ENCODE assay signal across 16 cellular contexts in the genomic region with DNA sequence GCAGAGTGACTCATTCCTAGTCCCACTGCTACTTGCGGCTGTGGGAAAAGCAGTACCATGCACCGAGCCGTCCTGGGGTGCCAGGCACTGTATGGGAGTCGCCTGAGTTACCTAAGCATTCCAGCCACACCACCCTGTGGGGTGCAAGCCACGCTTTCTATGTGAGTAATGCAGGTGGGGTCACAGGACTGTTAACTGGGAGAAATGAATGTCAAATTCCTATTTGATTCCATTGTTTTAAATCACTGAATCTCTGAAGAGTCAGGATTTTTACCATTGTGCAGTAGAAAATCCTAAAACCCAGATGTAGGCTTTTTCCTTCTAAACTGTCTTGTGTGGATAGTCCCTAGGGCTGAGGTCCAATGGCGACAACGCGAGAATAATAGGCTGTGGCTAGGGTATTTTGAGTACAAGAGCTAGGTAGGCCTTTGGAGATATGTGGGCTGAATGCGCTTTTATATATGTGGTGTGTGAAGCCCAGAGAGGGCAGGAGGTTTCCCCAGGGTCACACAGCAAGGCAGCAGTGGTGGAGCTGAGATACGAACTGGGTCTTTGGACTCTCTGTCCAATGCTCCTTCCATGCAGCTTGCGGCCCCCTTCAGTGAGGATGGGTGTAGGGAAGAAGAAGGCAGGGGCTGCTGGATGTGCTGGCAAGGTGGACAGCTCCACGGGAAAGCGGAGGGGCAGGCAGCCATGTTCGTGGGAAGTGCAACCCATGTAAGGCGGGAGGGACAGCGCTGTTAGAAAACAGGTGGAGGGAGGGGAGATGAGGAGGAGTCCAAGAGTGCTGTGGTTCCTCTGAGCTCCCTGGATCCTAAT.
A peak's percentile ranks its signal among the peaks of the same experiment; 100 is the strongest.
DNase-seq lines count a peak whose midpoint lies in the region; ATAC-seq and TF ChIP-seq lines count a peak whose summit lies in the region.
"Had no signal": no experiment of that assay in that cellular context is flagged by ENCODE, and none has a peak within 500 bp of the region (broad histone marks: within the 10 kb centered on the region; RNA-seq: fewer than 3 reads in every experiment).

No MANE protein-coding gene starts in this region.

- POLR2A ChIA-PET in PC-9 (lab: Charles Lee; ENCODE audit: unreplicated experiment) = no interaction called here
- POLR2A ChIA-PET in activated CD8-positive, alpha-beta T cell treated with anti-CD3 and anti-CD28 coated beads for 36 hours (lab: Charles Lee) = no interaction called here

- H3K4me1 Mint-ChIP-seq in Calu3 (ENCODE audit: low read depth, unreplicated experiment) (peaks cover 23% of the 10 kb centered on the region), nephron (peaks cover 47% of the 10 kb centered on the region)
- no peaks in the 10 kb centered on the region for H3K4me1 Mint-ChIP-seq in activated CD8-positive, alpha-beta T cell treated with anti-CD3 and anti-CD28 coated beads for 36 hours (ENCODE audit: low read depth)
- H3K4me1 Mint-ChIP-seq: activated naive CD8-positive, alpha-beta T cell treated with anti-CD3 and anti-CD28 coated beads, Interleukin-2, amount 10 ng/mL, durations not matched to agents 7 days and 5 days; stimulated activated naive B cell treated with anti-CD40 and anti-IgM and Interleukin-4, amounts not matched to agents 10 μg/mL and 1 μg/mL and 100 μg/mL, for 72 hours had no signal

- no peak overlapping the region for H2AFZ ChIP-seq in PC-9

- ATAC-seq in HG03280 (IDR thresholded peaks at IDR 0.05; ENCODE audit: unreplicated experiment) = no peak
- ATAC-seq in activated CD8-positive, alpha-beta T cell treated with anti-CD3 and anti-CD28 coated beads for 36 hours = no peak
- ATAC-seq: stimulated activated naive B cell treated with anti-CD40 and anti-IgM and Interleukin-4, amounts not matched to agents 10 μg/mL and 1 μg/mL and 100 μg/mL, for 72 hours had no signal

- H3K27ac ChIP-seq in PC-9 (no peak overlapping the region), epithelial cell of prostate (peak overlapping the region; percentile 81)

- no peaks in the 10 kb centered on the region for H3K9me2 ChIP-seq in PC-9 (ENCODE audit: insufficient read depth)

- H3K9me3 Mint-ChIP-seq in Calu3 (ENCODE audit: low read depth, unreplicated experiment) = peaks cover 5% of the 10 kb centered on the region
- peaks cover 8% of the 10 kb centered on the region for H3K9me3 Mint-ChIP-seq in nephron
- peaks cover 3% of the 10 kb centered on the region for H3K9me3 Mint-ChIP-seq in activated CD8-positive, alpha-beta T cell treated with anti-CD3 and anti-CD28 coated beads for 36 hours

- H3K36me3 Mint-ChIP-seq in Calu3 (ENCODE audit: insufficient read depth, unreplicated experiment) = no peaks in the 10 kb centered on the region
- no peaks in the 10 kb centered on the region for H3K36me3 Mint-ChIP-seq in nephron (ENCODE audit: low read depth)
- no peaks in the 10 kb centered on the region for H3K36me3 Mint-ChIP-seq in activated CD8-positive, alpha-beta T cell treated with anti-CD3 and anti-CD28 coated beads for 36 hours (ENCODE audit: low read depth)
- H3K36me3 Mint-ChIP-seq: activated naive CD8-positive, alpha-beta T cell treated with anti-CD3 and anti-CD28 coated beads, Interleukin-2, amount 10 ng/mL, durations not matched to agents 7 days and 5 days; stimulated activated naive B cell treated with anti-CD40 and anti-IgM and Interleukin-4, amounts not matched to agents 10 μg/mL and 1 μg/mL and 100 μg/mL, for 72 hours had no signal

- CTCF ChIA-PET in Calu3 (lab: Charles Lee) = interaction anchor here (0.7 kb wide), 2 partner anchors 32 to 1100 kb away, joined by 3 to 6 read pairs; no protein-coding TSS in a partner anchor
- CTCF ChIA-PET in PC-9 (lab: Charles Lee) = no interaction called here
- CTCF ChIA-PET in activated CD8-positive, alpha-beta T cell treated with anti-CD3 and anti-CD28 coated beads for 36 hours (lab: Charles Lee) = no interaction called here

- H3K4me1 ChIP-seq in PC-9 (replicated peaks; ENCODE audit: insufficient read depth) = 0 out of 2 replicates have a peak, but pooled peaks cover 6% of the 10 kb centered on the region

- H3K27me3 ChIP-seq in PC-9 (ENCODE audit: insufficient read depth, low read depth) = peaks cover 46% of the 10 kb centered on the region

- TF ChIP-seq CTCF in Calu3 (IDR thresholded peaks at IDR 0.05; ENCODE audit: unreplicated experiment) (no peak), PC-9 (conservative IDR thresholded peaks at IDR 0.05) (no peak), nephron (IDR thresholded peaks at IDR 0.05; ENCODE audit: unreplicated experiment in 3 of 3) (no peak)
- no peak for TF ChIP-seq CTCF in activated CD8-positive, alpha-beta T cell treated with anti-CD3 and anti-CD28 coated beads for 36 hours (IDR thresholded peaks at IDR 0.05)

- DNase-seq in Calu3 = peak; percentile 66
- peak; percentile 28 to 68 for DNase-seq in PC-9
- DNase-seq in epithelial cell of prostate (ENCODE audit: low read depth, low spot score) = no peak
- no peak for DNase-seq in NCI-H1092 (lab: John Stamatoyannopoulos, UW)
- no peak for DNase-seq in activated CD8-positive, alpha-beta T cell treated with anti-CD3 and anti-CD28 coated beads for 36 hours
- no peak for DNase-seq in GOT3 (lab: John Stamatoyannopoulos, UW)
- DNase-seq: activated CD4-positive, alpha-beta T cell treated with anti-CD3 and anti-CD28 coated beads for 4 hours; activated naive CD8-positive, alpha-beta T cell treated with anti-CD3 and anti-CD28 coated beads, Interleukin-2, amount 10 ng/mL, durations not matched to agents 7 days and 5 days; activated T-cell treated with anti-CD3 and anti-CD28 coated beads, Interleukin-2, amount 50 U/mL, for 48 hours; KBM-7; NCI-H146; stimulated activated naive B cell treated with anti-CD40 and anti-IgM and Interleukin-4, amounts not matched to agents 10 μg/mL and 1 μg/mL and 100 μg/mL, for 72 hours; T-helper 2 cell had no signal

- intact Hi-C loops in Calu3 (cut with micrococcal nuclease; ENCODE audit: unreplicated experiment) (no loop called here), PC-9 (cut with micrococcal nuclease; ENCODE audit: unreplicated experiment) (no loop called here)
- intact Hi-C loops in activated CD8-positive, alpha-beta T cell treated with anti-CD3 and anti-CD28 coated beads for 36 hours (cut with micrococcal nuclease) = no loop called here

- no peak overlapping the region for H3K4me3 Mint-ChIP-seq in Calu3 (ENCODE audit: low read depth, unreplicated experiment)
- H3K4me3 Mint-ChIP-seq in nephron = peak overlapping the region in 2 of 3 experiments; percentile 11 to 22
- no peak overlapping the region for H3K4me3 Mint-ChIP-seq in activated CD8-positive, alpha-beta T cell treated with anti-CD3 and anti-CD28 coated beads for 36 hours
- H3K4me3 Mint-ChIP-seq: activated naive CD8-positive, alpha-beta T cell treated with anti-CD3 and anti-CD28 coated beads, Interleukin-2, amount 10 ng/mL, durations not matched to agents 7 days and 5 days; neural crest cell; stimulated activated naive B cell treated with anti-CD40 and anti-IgM and Interleukin-4, amounts not matched to agents 10 μg/mL and 1 μg/mL and 100 μg/mL, for 72 hours had no signal

- no peaks in the 10 kb centered on the region for H3K79me2 ChIP-seq in PC-9 (ENCODE audit: low read depth)

- no peaks in the 10 kb centered on the region for H3K27me3 Mint-ChIP-seq in Calu3 (ENCODE audit: unreplicated experiment)
- peaks cover 9% of the 10 kb centered on the region for H3K27me3 Mint-ChIP-seq in nephron (ENCODE audit: low read depth)
- H3K27me3 Mint-ChIP-seq in activated CD8-positive, alpha-beta T cell treated with anti-CD3 and anti-CD28 coated beads for 36 hours = peaks cover 5% of the 10 kb centered on the region

- H4K20me1 ChIP-seq in PC-9 (ENCODE audit: insufficient read depth) = no peaks in the 10 kb centered on the region

- H3F3A ChIP-seq in PC-9 (ENCODE audit: insufficient read depth, low read depth) = no peaks in the 10 kb centered on the region

- no peak overlapping the region for H3K4me2 ChIP-seq in PC-9

- H3K27ac Mint-ChIP-seq in Calu3 (ENCODE audit: unreplicated experiment) (peak overlapping the region; percentile 18), nephron (peak overlapping the region; percentile 60 to 90 (median 60))
- no peak overlapping the region for H3K27ac Mint-ChIP-seq in activated CD8-positive, alpha-beta T cell treated with anti-CD3 and anti-CD28 coated beads for 36 hours
- H3K27ac Mint-ChIP-seq: activated naive CD8-positive, alpha-beta T cell treated with anti-CD3 and anti-CD28 coated beads, Interleukin-2, amount 10 ng/mL, durations not matched to agents 7 days and 5 days; stimulated activated naive B cell treated with anti-CD40 and anti-IgM and Interleukin-4, amounts not matched to agents 10 μg/mL and 1 μg/mL and 100 μg/mL, for 72 hours had no signal

- no TSS peak for BruUV-seq in Calu3 (replicated peaks; lab: Mats Ljungman, UMichigan)
- no TSS peak for BruUV-seq in PC-9 (replicated peaks; lab: Mats Ljungman, UMichigan)

- no peak overlapping the region for H3K4me3 ChIP-seq in PC-9

- no peaks in the 10 kb centered on the region for H3K36me3 ChIP-seq in PC-9 (ENCODE audit: low read depth)

- H3K9me3 ChIP-seq in PC-9 (ENCODE audit: insufficient read depth, low read depth) = no peaks in the 10 kb centered on the region

Comparison
In these comparisons a context has a peak if more than half of its experiments do, and no peak if none do; other contexts are left out.
1. DNase-seq: peak in Calu3 (single experiment) and PC-9 (2 of 2); none in epithelial cell of prostate (single experiment), NCI-H1092 (single experiment), activated CD8-positive, alpha-beta T cell treated with anti-CD3 and anti-CD28 coated beads for 36 hours (single experiment) and GOT3 (single experiment).
2. H3K4me3 Mint-ChIP-seq: peak in nephron (2 of 3); none in Calu3 (single experiment) and activated CD8-positive, alpha-beta T cell treated with anti-CD3 and anti-CD28 coated beads for 36 hours (single experiment).